Comparison of ENCODE assay signal across 12 cellular contexts in the genomic region with DNA sequence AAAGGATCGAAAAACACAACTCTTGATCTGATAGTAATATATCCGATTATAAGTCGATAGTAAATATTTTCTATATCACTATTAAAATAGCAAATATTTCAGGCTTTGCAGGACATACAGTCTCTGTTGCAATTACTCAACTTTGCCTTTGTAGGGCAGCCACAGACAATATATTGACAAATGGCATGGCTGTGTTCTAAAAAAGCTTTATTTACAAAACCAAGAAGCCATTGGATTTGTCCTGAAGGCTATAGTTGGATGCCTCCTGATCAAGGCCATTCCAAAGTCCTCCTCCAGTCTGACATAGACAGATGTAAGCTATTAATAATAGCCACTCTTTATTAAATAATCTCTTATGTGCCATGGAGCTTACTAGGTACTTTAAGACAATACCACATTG. TPM values are rescaled to one million over a fixed set of nuclear protein-coding genes. Genes with fewer than 3 reads are reported as not detected.
DNase-seq lines count a peak whose midpoint lies in the region; ATAC-seq, FAIRE-seq and TF ChIP-seq lines count a peak whose summit lies in the region.
"Had no signal": no experiment of that assay in that cellular context is flagged by ENCODE, and none has a peak within 500 bp of the region (broad histone marks: within the 10 kb centered on the region; RNA-seq: fewer than 3 reads in every experiment).

No MANE protein-coding gene starts in this region.

- H3K36me3 ChIP-seq in HepG2 (replicated peaks in 1 of 2; ENCODE audit: control insufficient read depth in 1 of 2, insufficient read depth in 2 of 2, low read length in 2 of 2) (no peaks in the 10 kb centered on the region), heart left ventricle (no peaks in the 10 kb centered on the region)
- H3K36me3 ChIP-seq: adrenal gland, esophagus squamous epithelium had no signal

- peaks cover 10% of the 10 kb centered on the region for H3K27me3 Mint-ChIP-seq in activated CD8-positive, alpha-beta T cell treated with anti-CD3 and anti-CD28 coated beads for 36 hours

- no peak overlapping the region for H3K4me3 Mint-ChIP-seq in activated CD8-positive, alpha-beta T cell treated with anti-CD3 and anti-CD28 coated beads for 36 hours

- ATAC-seq in GM21447 (IDR thresholded peaks at IDR 0.05; ENCODE audit: unreplicated experiment) = peak; percentile 9
- no peak for ATAC-seq in activated CD8-positive, alpha-beta T cell treated with anti-CD3 and anti-CD28 coated beads for 36 hours
- peak; percentile 21; the same call in 1 of the 3 replicates for ATAC-seq in HepG2
- no peak for ATAC-seq in heart left ventricle

- H3K27ac ChIP-seq in HepG2 (ENCODE audit: extremely low read length, insufficient read depth, low read length) = no peak overlapping the region
- no peak overlapping the region for H3K27ac ChIP-seq in heart left ventricle
- H3K27ac ChIP-seq: adrenal gland, esophagus squamous epithelium, SK-N-MC had no signal

- peak; percentile 39; the same call in 1 of the 2 replicates for TF ChIP-seq RAD21 in HepG2 (CRISPR knock-in tag; IDR thresholded peaks at IDR 0.05)

- FAIRE-seq in HepG2 (lab: Jason Lieb, UNC) = peak; percentile 37

- in situ Hi-C loops in HepG2 (cut with HindIII; ENCODE audit: extremely low pct_ligation_motif_present, low pct_unique_long_range_greater_than_20kb) = no loop called here

- TF ChIP-seq POLR2A in HepG2 (IDR thresholded peaks at IDR 0.05; ENCODE audit: insufficient read depth in 1 of 2, low read depth in 2 of 2, low read length in 2 of 2) (no peak), heart left ventricle (IDR thresholded peaks at IDR 0.05) (no peak)

- TF ChIP-seq EP300 in HepG2 (IDR thresholded peaks at IDR 0.05; ENCODE audit: low read depth in 2 of 2, low read length in 2 of 2) (no peak), HepG2 (CRISPR knock-in tag; IDR thresholded peaks at IDR 0.05; ENCODE audit: borderline replicate concordance) (no peak)

- H3K4me3 ChIP-seq in HepG2 (replicated peaks in 1 of 3; ENCODE audit: insufficient read depth in 1 of 3, low read depth in 2 of 3, low read length in 3 of 3) (no peak overlapping the region), heart left ventricle (no peak overlapping the region)
- H3K4me3 ChIP-seq: adrenal gland, esophagus squamous epithelium, SK-N-MC had no signal

- H3K9me3 Mint-ChIP-seq in activated CD8-positive, alpha-beta T cell treated with anti-CD3 and anti-CD28 coated beads for 36 hours = no peaks in the 10 kb centered on the region

- H3K4me2 ChIP-seq in HepG2 (ENCODE audit: low read depth, low read length) = no peak overlapping the region

- no peaks in the 10 kb centered on the region for H4K20me1 ChIP-seq in HepG2 (ENCODE audit: insufficient read depth, low read length)

- no peaks in the 10 kb centered on the region for H3K9me3 ChIP-seq in HepG2 (ENCODE audit: low read length)
- no peaks in the 10 kb centered on the region for H3K9me3 ChIP-seq in heart left ventricle
- H3K9me3 ChIP-seq: adrenal gland, esophagus squamous epithelium had no signal

- H3K4me1 ChIP-seq in HepG2 (ENCODE audit: insufficient read depth, low read length) (peaks cover 31% of the 10 kb centered on the region), heart left ventricle (peaks cover 0 to 13% (median 0%) of the 10 kb centered on the region in 12 donors)
- H3K4me1 ChIP-seq: esophagus squamous epithelium had no signal

- no peak overlapping the region for H3K9ac ChIP-seq in HepG2 (ENCODE audit: insufficient read depth, low read depth, low read length)

- no TSS peak for BruUV-seq in HepG2 (replicated peaks; lab: Mats Ljungman, UMichigan)

- DNase-seq in GM10266 (ENCODE audit: extremely low spot score) = no peak
- no peak for DNase-seq in activated CD8-positive, alpha-beta T cell treated with anti-CD3 and anti-CD28 coated beads for 36 hours
- peak; percentile 39 for DNase-seq in HepG2 (ENCODE audit: low spot score)
- no peak for DNase-seq in heart left ventricle
- no peak for DNase-seq in activated effector memory CD4-positive, alpha-beta T cell treated with Interleukin-2 at 50 U/mL for 16 hours
- DNase-seq in NCI-H146 treated with DMSO at 0.1 percent for 48 hours (lab: John Stamatoyannopoulos, UW; ENCODE audit: unreplicated experiment) = no peak
- DNase-seq: cortex of kidney, esophagus squamous epithelium, mammary epithelial cell had no signal

- peaks cover 2 to 15% of the 10 kb centered on the region in 2 experiments; a peak in 3 of 5 replicates for H3K27me3 ChIP-seq in HepG2 (ENCODE audit: control insufficient read depth in 1 of 2, insufficient read depth in 2 of 2, low read length in 2 of 2)
- H3K27me3 ChIP-seq in heart left ventricle = peaks cover 0 to 40% (median 3%) of the 10 kb centered on the region in 9 donors
- H3K27me3 ChIP-seq: adrenal gland had no signal

- peaks cover 18% of the 10 kb centered on the region for H3K4me1 Mint-ChIP-seq in activated CD8-positive, alpha-beta T cell treated with anti-CD3 and anti-CD28 coated beads for 36 hours (ENCODE audit: low read depth)

- no peak overlapping the region for H2AFZ ChIP-seq in HepG2 (ENCODE audit: low read length)

- no peaks in the 10 kb centered on the region for H3K36me3 Mint-ChIP-seq in activated CD8-positive, alpha-beta T cell treated with anti-CD3 and anti-CD28 coated beads for 36 hours (ENCODE audit: low read depth)

- CTCF ChIA-PET in activated CD8-positive, alpha-beta T cell treated with anti-CD3 and anti-CD28 coated beads for 36 hours (lab: Charles Lee) = interaction anchor here (0.7 to 2.1 kb wide), 14 partner anchors 8 to 144 kb away, joined by 3 to 13 read pairs (median 4); partner anchors contain the start of genes ELMO2 and TP53RK
- CTCF ChIA-PET in HepG2 (lab: Yijun Ruan, JAX; ENCODE audit: low intra/inter-chr PET ratio, low total read pairs) = interaction anchor here (1.5 to 2.6 kb wide), 2 partner anchors 136 to 155 kb away, joined by 5 to 14 read pairs; no protein-coding TSS in a partner anchor

- WGBS in HepG2 (ENCODE audit: low lambda C conversion rate) = 6% methylated on average over 3 of the region's 3 CpGs
- 85 to 92% (median 90%) methylated on average over 3 of the region's 3 CpGs for WGBS in heart left ventricle, 4 donors

- H3K27ac Mint-ChIP-seq in activated CD8-positive, alpha-beta T cell treated with anti-CD3 and anti-CD28 coated beads for 36 hours = no peak overlapping the region

- intact Hi-C loops in activated CD8-positive, alpha-beta T cell treated with anti-CD3 and anti-CD28 coated beads for 36 hours (cut with micrococcal nuclease) = no loop called here
- intact Hi-C loops in HepG2 (cut with micrococcal nuclease; ENCODE audit: unreplicated experiment) (no loop called here), heart left ventricle (cut with DNase I) (no loop called here)

- POLR2A ChIA-PET in activated CD8-positive, alpha-beta T cell treated with anti-CD3 and anti-CD28 coated beads for 36 hours (lab: Charles Lee) = interaction anchor here (0.7 to 0.9 kb wide), 2 partner anchors 10 to 37 kb away, joined by 3 to 4 read pairs; no protein-coding TSS in a partner anchor
- POLR2A ChIA-PET in HepG2 (lab: Yijun Ruan, JAX) = interaction anchor here (1.2 to 2.0 kb wide), 3 partner anchors 14 to 144 kb away, joined by 5 to 7 read pairs (median 5); partner anchors contain the start of gene TP53RK

- H3K79me2 ChIP-seq in HepG2 (ENCODE audit: insufficient read depth, low read length) = no peaks in the 10 kb centered on the region

- peak; percentile 41 for TF ChIP-seq CTCF in GM10266 (IDR thresholded peaks at IDR 0.05; ENCODE audit: control insufficient read depth, insufficient read depth, low read depth, missing control alignments)
- TF ChIP-seq CTCF in activated CD8-positive, alpha-beta T cell treated with anti-CD3 and anti-CD28 coated beads for 36 hours (IDR thresholded peaks at IDR 0.05) = peak; percentile 23
- peak; percentile 79 for TF ChIP-seq CTCF in HepG2 (CRISPR knock-in tag; IDR thresholded peaks at IDR 0.05)
- TF ChIP-seq CTCF in heart left ventricle (IDR thresholded peaks at IDR 0.05) = peak in 2 of 12 donors; percentile 13 to 18

RNA-seq across cellular contexts. Expression of gene OCSTAMP, which starts 5.9 kb away (rescaled TPM):
- not detected for total RNA-seq in activated CD8-positive, alpha-beta T cell treated with anti-CD3 and anti-CD28 coated beads for 36 hours
- total RNA-seq in HepG2 (2016; rRNA removed; fragmentation: Illumina TruSeq; extraction: Trizol) (not detected in 2 replicates), heart left ventricle (not detected)
- not detected in 2 replicates for total RNA-seq in HepG2 (2016; cell fraction: cytosol; rRNA removed; fragmentation: Illumina TruSeq; extraction: Trizol; ENCODE audit: low read depth)
- total RNA-seq in HepG2 (2016; cell fraction: insoluble cytoplasmic fraction; rRNA removed; fragmentation: Illumina TruSeq; extraction: Trizol) = not detected in 2 replicates
- total RNA-seq in HepG2 (2016; cell fraction: membrane; rRNA removed; fragmentation: Illumina TruSeq; extraction: Trizol) = not detected in 2 replicates
- total RNA-seq in HepG2 (2016; cell fraction: nucleus; rRNA removed; fragmentation: Illumina TruSeq; extraction: Trizol) = not detected in 2 replicates
- polyA plus RNA-seq in HepG2 (2011; rRNA removed) (not detected in 2 replicates), heart left ventricle (not detected)
- not detected in 2 replicates for polyA plus RNA-seq in HepG2 (2011; cell fraction: cytosol; rRNA removed)
- polyA plus RNA-seq in HepG2 (2011; cell fraction: nucleus; rRNA removed) = not detected in 2 replicates
- polyA plus RNA-seq in HepG2 (2012) = not detected in 2 replicates
- not detected in 2 replicates for polyA plus RNA-seq in HepG2 (2016; cell fraction: cytosol; fragmentation: Illumina TruSeq; extraction: Trizol; ENCODE audit: low read depth)
- polyA plus RNA-seq in HepG2 (2016; cell fraction: insoluble cytoplasmic fraction; fragmentation: Illumina TruSeq; extraction: Trizol; ENCODE audit: low read depth) = not detected in 2 replicates
- polyA plus RNA-seq in HepG2 (2016; cell fraction: membrane; fragmentation: Illumina TruSeq; extraction: Trizol; ENCODE audit: low read depth) = not detected in 2 replicates
- not detected in 2 replicates for polyA plus RNA-seq in HepG2 (2016; cell fraction: nucleus; fragmentation: Illumina TruSeq; extraction: Trizol; ENCODE audit: insufficient read depth, low read depth)
- not detected in 2 replicates for polyA minus RNA-seq in HepG2 (2011; rRNA and poly(A)+ RNA removed; ENCODE audit: low replicate concordance)
- polyA minus RNA-seq in HepG2 (2011; cell fraction: cytosol; rRNA and poly(A)+ RNA removed) = not detected in 2 replicates
- polyA minus RNA-seq in HepG2 (2011; cell fraction: nucleus; rRNA and poly(A)+ RNA removed) = not detected in 2 replicates
- total RNA-seq: adrenal gland, esophagus squamous epithelium, mammary epithelial cell had no signal
- polyA plus RNA-seq: mammary epithelial cell had no signal

RNA-seq across cellular contexts. Expression of gene ZNF334, which starts 31.2 kb away (rescaled TPM):
- total RNA-seq in activated CD8-positive, alpha-beta T cell treated with anti-CD3 and anti-CD28 coated beads for 36 hours = 1 to 10 TPM; 4.2 to 4.4 TPM
- 4.8 and 5.3 TPM in 2 replicates for total RNA-seq in HepG2 (2016; rRNA removed; fragmentation: Illumina TruSeq; extraction: Trizol)
- total RNA-seq in HepG2 (2016; cell fraction: cytosol; rRNA removed; fragmentation: Illumina TruSeq; extraction: Trizol; ENCODE audit: low read depth) = 0.88 and 1.0 TPM in 2 replicates
- 4.7 and 5.1 TPM in 2 replicates for total RNA-seq in HepG2 (2016; cell fraction: insoluble cytoplasmic fraction; rRNA removed; fragmentation: Illumina TruSeq; extraction: Trizol)
- total RNA-seq in HepG2 (2016; cell fraction: membrane; rRNA removed; fragmentation: Illumina TruSeq; extraction: Trizol) = 1.7 and 2.4 TPM in 2 replicates
- total RNA-seq in HepG2 (2016; cell fraction: nucleus; rRNA removed; fragmentation: Illumina TruSeq; extraction: Trizol) = 11.4 and 12.3 TPM in 2 replicates
- 6.9 and 7.8 TPM in 2 replicates for polyA plus RNA-seq in HepG2 (2011; rRNA removed)
- polyA plus RNA-seq in HepG2 (2011; cell fraction: cytosol; rRNA removed) = 1.3 and 1.9 TPM in 2 replicates
- 15.7 and 19.6 TPM in 2 replicates for polyA plus RNA-seq in HepG2 (2011; cell fraction: nucleus; rRNA removed)
- 3.0 and 4.6 TPM in 2 replicates for polyA plus RNA-seq in HepG2 (2012)
- polyA plus RNA-seq in HepG2 (2016; cell fraction: cytosol; fragmentation: Illumina TruSeq; extraction: Trizol; ENCODE audit: low read depth) = 0.20 and 0.32 TPM in 2 replicates
- 4.3 and 4.8 TPM in 2 replicates for polyA plus RNA-seq in HepG2 (2016; cell fraction: insoluble cytoplasmic fraction; fragmentation: Illumina TruSeq; extraction: Trizol; ENCODE audit: low read depth)
- polyA plus RNA-seq in HepG2 (2016; cell fraction: membrane; fragmentation: Illumina TruSeq; extraction: Trizol; ENCODE audit: low read depth) = 0.69 and 0.77 TPM in 2 replicates
- 31.6 and 32.6 TPM in 2 replicates for polyA plus RNA-seq in HepG2 (2016; cell fraction: nucleus; fragmentation: Illumina TruSeq; extraction: Trizol; ENCODE audit: insufficient read depth, low read depth)
- polyA minus RNA-seq in HepG2 (2011; rRNA and poly(A)+ RNA removed; ENCODE audit: low replicate concordance) = 2.8 TPM in 1 of 2 replicates, not detected in the other
- polyA minus RNA-seq in HepG2 (2011; cell fraction: cytosol; rRNA and poly(A)+ RNA removed) = 1.7 and 1.8 TPM in 2 replicates
- polyA minus RNA-seq in HepG2 (2011; cell fraction: nucleus; rRNA and poly(A)+ RNA removed) = 22.5 and 32.0 TPM in 2 replicates
- total RNA-seq in heart left ventricle = 1 to 10 TPM in 6 of 9 donors, under 1 TPM in 3; 0.31 to 2.5 (median 1.3) TPM
- polyA plus RNA-seq in heart left ventricle = under 1 TPM; 0.78 to 0.95 TPM

Comparison
In these comparisons a context has a peak if more than half of its experiments do, and no peak if none do; other contexts are left out.
1. ATAC-seq: peak in GM21447 (single experiment) and HepG2 (single experiment); none in activated CD8-positive, alpha-beta T cell treated with anti-CD3 and anti-CD28 coated beads for 36 hours (single experiment) and heart left ventricle (0 of 4).